9 cellular contexts compared by ENCODE assay signal in the genomic region with DNA sequence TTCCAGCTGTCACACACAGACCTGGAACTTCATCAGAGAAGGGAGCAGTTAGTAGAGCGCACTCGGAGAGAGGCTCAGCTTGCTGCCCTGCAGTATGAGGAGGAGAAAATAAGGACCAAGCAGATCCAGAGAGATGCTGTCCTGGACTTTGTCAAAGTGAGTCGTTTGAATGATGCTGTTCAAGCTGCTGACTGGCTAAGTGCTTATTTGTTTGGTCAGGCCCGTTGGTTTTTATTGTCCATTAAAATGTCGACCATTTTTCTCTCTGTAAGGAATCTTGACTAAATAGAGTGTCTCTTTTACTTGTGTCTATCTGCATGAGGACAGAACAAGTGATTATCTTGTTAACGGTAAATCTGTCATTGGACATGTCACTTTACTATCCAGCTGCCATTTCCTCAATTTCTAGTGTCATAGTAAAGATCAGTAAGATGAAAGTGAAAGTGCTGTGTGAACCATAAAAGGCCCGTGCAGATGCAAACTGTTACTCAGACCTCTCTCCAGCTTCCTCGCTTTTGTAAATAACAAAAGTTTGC. TPM values are rescaled to one million over a fixed set of nuclear protein-coding genes. Genes with fewer than 3 reads are reported as not detected.
DNase-seq lines count a peak whose midpoint lies in the region; ATAC-seq and TF ChIP-seq lines count a peak whose summit lies in the region.
"Had no signal": no experiment of that assay in that cellular context is flagged by ENCODE, and none has a peak within 500 bp of the region (broad histone marks: within the 10 kb centered on the region; RNA-seq: fewer than 3 reads in every experiment).

No MANE protein-coding gene starts in this region.

- no peak overlapping the region for H4K91ac ChIP-seq in mesenchymal stem cell (ENCODE audit: low read length)

- H3K14ac ChIP-seq in mesenchymal stem cell (ENCODE audit: low read length in 2 of 2) = no peak overlapping the region

- H3K4me3 ChIP-seq in mesenchymal stem cell (ENCODE audit: insufficient read depth in 1 of 2, low read depth in 1 of 2, low read length in 2 of 2) (peak overlapping the region in 1 of 2 experiments; percentile 74), testis (peak overlapping the region in 1 of 2 donors; percentile 1)
- H3K4me3 ChIP-seq: lung had no signal

- H2BK5ac ChIP-seq in mesenchymal stem cell (ENCODE audit: low read depth, low read length, poor library complexity, severe bottlenecking) = no peak overlapping the region

- peak overlapping the region; percentile 82 for H3K9ac ChIP-seq in mesenchymal stem cell (ENCODE audit: low read length)

- H3K27ac Mint-ChIP-seq in activated T-helper 17 cell treated with anti-CD3 and anti-CD28 coated beads, Interleukin-2, amount 50 U/mL, for 72 hours = peak overlapping the region; percentile 29

- H3K23ac ChIP-seq in mesenchymal stem cell (ENCODE audit: low read length in 2 of 2) = no peak overlapping the region

- WGBS in mesenchymal stem cell = 24% methylated on average over 6 of the region's 8 CpGs
- 34 to 53% methylated on average over 8 of the region's 8 CpGs for WGBS in testis, 2 donors

- H3K27ac ChIP-seq in KOPT-K1 (ENCODE audit: low read depth, low read length, poor library complexity, severe bottlenecking) (peak overlapping the region; percentile 85), mesenchymal stem cell (ENCODE audit: low read length, poor library complexity, severe bottlenecking) (peak overlapping the region; percentile 29), testis (peak overlapping the region in 1 of 2 donors; percentile 59)

- no peak overlapping the region for H2AK5ac ChIP-seq in mesenchymal stem cell (ENCODE audit: low read length, severe bottlenecking)

- no peaks in the 10 kb centered on the region for H3K9me3 Mint-ChIP-seq in activated T-helper 17 cell treated with anti-CD3 and anti-CD28 coated beads, Interleukin-2, amount 50 U/mL, for 72 hours

- peak; percentile 73 for ATAC-seq in GM21390 (IDR thresholded peaks at IDR 0.05; ENCODE audit: unreplicated experiment)
- peak; percentile 79 for ATAC-seq in activated T-helper 17 cell treated with anti-CD3 and anti-CD28 coated beads, Interleukin-2, amount 50 U/mL, for 72 hours (replicated peaks)

- TF ChIP-seq CTCF in testis (IDR thresholded peaks at IDR 0.05) = no peak

- no peak for TF ChIP-seq POLR2A in testis (IDR thresholded peaks at IDR 0.05)

- H2BK12ac ChIP-seq in mesenchymal stem cell (ENCODE audit: low read length in 2 of 2) = no peak overlapping the region

- H3K9me3 ChIP-seq in KOPT-K1 (ENCODE audit: insufficient read depth, low read length, poor library complexity, severe bottlenecking) = no peaks in the 10 kb centered on the region
- H3K9me3 ChIP-seq in mesenchymal stem cell (ENCODE audit: control insufficient read depth, low read length) = no peaks in the 10 kb centered on the region
- H3K9me3 ChIP-seq in testis = no peaks in the 10 kb centered on the region

- H3K27me3 ChIP-seq in mesenchymal stem cell (ENCODE audit: control insufficient read depth in 1 of 2, insufficient read depth in 1 of 2, low read length in 2 of 2) (no peaks in the 10 kb centered on the region), testis (no peaks in the 10 kb centered on the region)

- no peak overlapping the region for H2BK15ac ChIP-seq in mesenchymal stem cell (ENCODE audit: low read depth, poor library complexity, severe bottlenecking)

- H3K4me3 Mint-ChIP-seq in activated T-helper 17 cell treated with anti-CD3 and anti-CD28 coated beads, Interleukin-2, amount 50 U/mL, for 72 hours = peak overlapping the region; percentile 71

- no peaks in the 10 kb centered on the region for H3K27me3 Mint-ChIP-seq in activated T-helper 17 cell treated with anti-CD3 and anti-CD28 coated beads, Interleukin-2, amount 50 U/mL, for 72 hours

- peak overlapping the region; percentile 76 for H4K8ac ChIP-seq in mesenchymal stem cell (ENCODE audit: low read length)

- H2BK120ac ChIP-seq in mesenchymal stem cell (ENCODE audit: low read depth, low read length) = no peak overlapping the region

- H3K36me3 Mint-ChIP-seq in activated T-helper 17 cell treated with anti-CD3 and anti-CD28 coated beads, Interleukin-2, amount 50 U/mL, for 72 hours (ENCODE audit: low read depth) = peaks cover 97% of the 10 kb centered on the region

- peaks cover 17% of the 10 kb centered on the region for H3K4me1 Mint-ChIP-seq in activated T-helper 17 cell treated with anti-CD3 and anti-CD28 coated beads, Interleukin-2, amount 50 U/mL, for 72 hours

- no peak overlapping the region for H3K4ac ChIP-seq in mesenchymal stem cell (ENCODE audit: low read depth in 1 of 2, low read length in 2 of 2)

- DNase-seq in GM04503 (ENCODE audit: low read depth) (peak; percentile 3), mesenchymal stem cell (peak; percentile 76), cortex of kidney (lab: John Stamatoyannopoulos, UW) (no peak), testis (no peak), NCI-H1436 (lab: John Stamatoyannopoulos, UW) (no peak)

- peaks cover 4% of the 10 kb centered on the region for H3K4me1 ChIP-seq in mesenchymal stem cell (ENCODE audit: control insufficient read depth, insufficient read depth, low read depth, low read length)
- no peaks in the 10 kb centered on the region for H3K4me1 ChIP-seq in testis

- H2AFZ ChIP-seq in mesenchymal stem cell (ENCODE audit: low read depth, low read length) = no peak overlapping the region

- intact Hi-C loops in testis (cut with DNase I; ENCODE audit: low total_unique reads) = no loop called here

- peaks cover 66% of the 10 kb centered on the region for H3K36me3 ChIP-seq in KOPT-K1 (ENCODE audit: insufficient read depth, low read length)
- H3K36me3 ChIP-seq in mesenchymal stem cell (ENCODE audit: control insufficient read depth in 1 of 2, insufficient read depth in 2 of 2, low read depth in 1 of 2, low read length in 2 of 2) = peaks cover 32 to 90% of the 10 kb centered on the region in 2 experiments
- H3K36me3 ChIP-seq in testis (ENCODE audit: low read depth, missing control alignments) = no peaks in the 10 kb centered on the region

- peak overlapping the region; percentile 25 for H3K4me2 ChIP-seq in mesenchymal stem cell (ENCODE audit: low read length, poor library complexity, severe bottlenecking)

- H3K79me1 ChIP-seq in mesenchymal stem cell (replicated peaks; ENCODE audit: low read length, poor library complexity, severe bottlenecking) = peaks cover 17% of the 10 kb centered on the region

- H3K18ac ChIP-seq in mesenchymal stem cell (ENCODE audit: low read depth in 1 of 2, low read length in 2 of 2) = no peak overlapping the region

RNA-seq across cellular contexts. Expression of a gene that starts 56.9 kb away (rescaled TPM):
- total RNA-seq in activated T-helper 17 cell treated with anti-CD3 and anti-CD28 coated beads, Interleukin-2, amount 50 U/mL, for 72 hours = 10 to 100 TPM; 59.2 to 62.8 TPM
- 26.9 TPM for polyA plus RNA-seq in mesenchymal stem cell (2013, experiment 1 of 2)
- 26.2 TPM for polyA plus RNA-seq in mesenchymal stem cell (2013, experiment 2 of 2)
- total RNA-seq in testis = 100 to 1,000 TPM in 1 of 2 donors, 10 to 100 TPM in 1; 80.2 to 173 TPM
- polyA plus RNA-seq in testis (ENCODE audit: insufficient read depth, low read depth, low replicate concordance) = 43.4 TPM

Comparison
In these comparisons a context has a peak if more than half of its experiments do, and no peak if none do; other contexts are left out.
1. DNase-seq: peak in GM04503 (single experiment) and mesenchymal stem cell (single experiment); none in cortex of kidney (single experiment), testis (single experiment) and NCI-H1436 (single experiment).